Comparison of ENCODE assay signal across 1 cellular context in the genomic region with DNA sequence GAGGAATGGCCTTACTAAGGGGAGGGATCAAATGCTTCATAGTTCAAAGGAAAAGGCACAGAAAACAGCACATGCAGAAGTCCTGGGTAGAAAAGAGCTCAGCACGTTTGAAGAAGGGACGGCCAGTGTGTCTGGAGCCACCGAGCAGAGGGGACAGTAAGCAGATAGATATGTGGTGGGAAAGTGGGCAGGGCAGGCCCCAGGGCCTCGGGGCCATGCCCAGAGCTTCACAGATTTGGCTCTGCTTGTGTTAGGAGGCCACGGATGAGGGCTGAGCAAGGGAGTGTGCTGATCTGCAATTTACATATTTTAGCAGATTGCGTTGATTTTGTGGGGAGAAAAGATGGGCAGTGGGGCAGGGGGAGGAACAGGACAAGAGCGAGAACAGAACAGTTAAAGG.
TF ChIP-seq lines count a peak whose summit lies in the region.

No MANE protein-coding gene starts in this region.

TF ChIP-seq in GM23338, 12 proteins besides CTCF, POLR2A, EP300 and RAD21 (continued from another document):
- TF ChIP-seq, protein P1, sequence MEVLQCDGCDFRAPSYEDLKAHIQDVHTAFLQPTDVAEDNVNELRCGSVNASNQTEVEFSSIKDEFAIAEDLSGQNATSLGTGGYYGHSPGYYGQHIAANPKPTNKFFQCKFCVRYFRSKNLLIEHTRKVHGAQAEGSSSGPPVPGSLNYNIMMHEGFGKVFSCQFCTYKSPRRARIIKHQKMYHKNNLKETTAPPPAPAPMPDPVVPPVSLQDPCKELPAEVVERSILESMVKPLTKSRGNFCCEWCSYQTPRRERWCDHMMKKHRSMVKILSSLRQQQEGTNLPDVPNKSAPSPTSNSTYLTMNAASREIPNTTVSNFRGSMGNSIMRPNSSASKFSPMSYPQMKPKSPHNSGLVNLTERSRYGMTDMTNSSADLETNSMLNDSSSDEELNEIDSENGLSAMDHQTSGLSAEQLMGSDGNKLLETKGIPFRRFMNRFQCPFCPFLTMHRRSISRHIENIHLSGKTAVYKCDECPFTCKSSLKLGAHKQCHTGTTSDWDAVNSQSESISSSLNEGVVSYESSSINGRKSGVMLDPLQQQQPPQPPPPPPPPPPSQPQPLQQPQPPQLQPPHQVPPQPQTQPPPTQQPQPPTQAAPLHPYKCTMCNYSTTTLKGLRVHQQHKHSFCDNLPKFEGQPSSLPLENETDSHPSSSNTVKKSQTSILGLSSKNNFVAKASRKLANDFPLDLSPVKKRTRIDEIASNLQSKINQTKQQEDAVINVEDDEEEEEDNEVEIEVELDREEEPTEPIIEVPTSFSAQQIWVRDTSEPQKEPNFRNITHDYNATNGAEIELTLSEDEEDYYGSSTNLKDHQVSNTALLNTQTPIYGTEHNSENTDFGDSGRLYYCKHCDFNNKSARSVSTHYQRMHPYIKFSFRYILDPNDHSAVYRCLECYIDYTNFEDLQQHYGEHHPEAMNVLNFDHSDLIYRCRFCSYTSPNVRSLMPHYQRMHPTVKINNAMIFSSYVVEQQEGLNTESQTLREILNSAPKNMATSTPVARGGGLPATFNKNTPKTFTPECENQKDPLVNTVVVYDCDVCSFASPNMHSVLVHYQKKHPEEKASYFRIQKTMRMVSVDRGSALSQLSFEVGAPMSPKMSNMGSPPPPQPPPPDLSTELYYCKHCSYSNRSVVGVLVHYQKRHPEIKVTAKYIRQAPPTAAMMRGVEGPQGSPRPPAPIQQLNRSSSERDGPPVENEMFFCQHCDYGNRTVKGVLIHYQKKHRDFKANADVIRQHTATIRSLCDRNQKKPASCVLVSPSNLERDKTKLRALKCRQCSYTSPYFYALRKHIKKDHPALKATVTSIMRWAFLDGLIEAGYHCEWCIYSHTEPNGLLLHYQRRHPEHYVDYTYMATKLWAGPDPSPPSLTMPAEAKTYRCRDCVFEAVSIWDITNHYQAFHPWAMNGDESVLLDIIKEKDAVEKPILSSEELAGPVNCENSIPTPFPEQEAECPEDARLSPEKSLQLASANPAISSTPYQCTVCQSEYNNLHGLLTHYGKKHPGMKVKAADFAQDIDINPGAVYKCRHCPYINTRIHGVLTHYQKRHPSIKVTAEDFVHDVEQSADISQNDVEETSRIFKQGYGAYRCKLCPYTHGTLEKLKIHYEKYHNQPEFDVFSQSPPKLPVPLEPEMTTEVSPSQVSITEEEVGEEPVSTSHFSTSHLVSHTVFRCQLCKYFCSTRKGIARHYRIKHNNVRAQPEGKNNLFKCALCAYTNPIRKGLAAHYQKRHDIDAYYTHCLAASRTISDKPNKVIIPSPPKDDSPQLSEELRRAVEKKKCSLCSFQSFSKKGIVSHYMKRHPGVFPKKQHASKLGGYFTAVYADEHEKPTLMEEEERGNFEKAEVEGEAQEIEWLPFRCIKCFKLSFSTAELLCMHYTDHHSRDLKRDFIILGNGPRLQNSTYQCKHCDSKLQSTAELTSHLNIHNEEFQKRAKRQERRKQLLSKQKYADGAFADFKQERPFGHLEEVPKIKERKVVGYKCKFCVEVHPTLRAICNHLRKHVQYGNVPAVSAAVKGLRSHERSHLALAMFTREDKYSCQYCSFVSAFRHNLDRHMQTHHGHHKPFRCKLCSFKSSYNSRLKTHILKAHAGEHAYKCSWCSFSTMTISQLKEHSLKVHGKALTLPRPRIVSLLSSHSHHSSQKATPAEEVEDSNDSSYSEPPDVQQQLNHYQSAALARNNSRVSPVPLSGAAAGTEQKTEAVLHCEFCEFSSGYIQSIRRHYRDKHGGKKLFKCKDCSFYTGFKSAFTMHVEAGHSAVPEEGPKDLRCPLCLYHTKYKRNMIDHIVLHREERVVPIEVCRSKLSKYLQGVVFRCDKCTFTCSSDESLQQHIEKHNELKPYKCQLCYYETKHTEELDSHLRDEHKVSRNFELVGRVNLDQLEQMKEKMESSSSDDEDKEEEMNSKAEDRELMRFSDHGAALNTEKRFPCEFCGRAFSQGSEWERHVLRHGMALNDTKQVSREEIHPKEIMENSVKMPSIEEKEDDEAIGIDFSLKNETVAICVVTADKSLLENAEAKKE (CRISPR knock-in tag; IDR thresholded peaks at IDR 0.05), result no peak
- TF ChIP-seq, protein P2, sequence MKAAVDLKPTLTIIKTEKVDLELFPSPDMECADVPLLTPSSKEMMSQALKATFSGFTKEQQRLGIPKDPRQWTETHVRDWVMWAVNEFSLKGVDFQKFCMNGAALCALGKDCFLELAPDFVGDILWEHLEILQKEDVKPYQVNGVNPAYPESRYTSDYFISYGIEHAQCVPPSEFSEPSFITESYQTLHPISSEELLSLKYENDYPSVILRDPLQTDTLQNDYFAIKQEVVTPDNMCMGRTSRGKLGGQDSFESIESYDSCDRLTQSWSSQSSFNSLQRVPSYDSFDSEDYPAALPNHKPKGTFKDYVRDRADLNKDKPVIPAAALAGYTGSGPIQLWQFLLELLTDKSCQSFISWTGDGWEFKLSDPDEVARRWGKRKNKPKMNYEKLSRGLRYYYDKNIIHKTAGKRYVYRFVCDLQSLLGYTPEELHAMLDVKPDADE (IDR thresholded peaks at IDR 0.05), result no peak
- TF ChIP-seq JUNB (IDR thresholded peaks at IDR 0.05; ENCODE audit: unreplicated experiment), result no peak
- no peak for TF ChIP-seq NANOG (IDR thresholded peaks at IDR 0.05; ENCODE audit: borderline replicate concordance)
- no peak for TF ChIP-seq STAT1 (IDR thresholded peaks at IDR 0.05; ENCODE audit: unreplicated experiment)
- TF ChIP-seq POLR2AphosphoS5 (IDR thresholded peaks at IDR 0.05; ENCODE audit: low read depth), result no peak
- no peak for TF ChIP-seq CREB1 (CRISPR knock-in tag; IDR thresholded peaks at IDR 0.05; ENCODE audit: low read depth)
- no peak for TF ChIP-seq ZNF114 (CRISPR knock-in tag; IDR thresholded peaks at IDR 0.05)
- TF ChIP-seq EZH2 (IDR thresholded peaks at IDR 0.05; ENCODE audit: low read depth, unreplicated experiment), result no peak
- TF ChIP-seq, protein P3, sequence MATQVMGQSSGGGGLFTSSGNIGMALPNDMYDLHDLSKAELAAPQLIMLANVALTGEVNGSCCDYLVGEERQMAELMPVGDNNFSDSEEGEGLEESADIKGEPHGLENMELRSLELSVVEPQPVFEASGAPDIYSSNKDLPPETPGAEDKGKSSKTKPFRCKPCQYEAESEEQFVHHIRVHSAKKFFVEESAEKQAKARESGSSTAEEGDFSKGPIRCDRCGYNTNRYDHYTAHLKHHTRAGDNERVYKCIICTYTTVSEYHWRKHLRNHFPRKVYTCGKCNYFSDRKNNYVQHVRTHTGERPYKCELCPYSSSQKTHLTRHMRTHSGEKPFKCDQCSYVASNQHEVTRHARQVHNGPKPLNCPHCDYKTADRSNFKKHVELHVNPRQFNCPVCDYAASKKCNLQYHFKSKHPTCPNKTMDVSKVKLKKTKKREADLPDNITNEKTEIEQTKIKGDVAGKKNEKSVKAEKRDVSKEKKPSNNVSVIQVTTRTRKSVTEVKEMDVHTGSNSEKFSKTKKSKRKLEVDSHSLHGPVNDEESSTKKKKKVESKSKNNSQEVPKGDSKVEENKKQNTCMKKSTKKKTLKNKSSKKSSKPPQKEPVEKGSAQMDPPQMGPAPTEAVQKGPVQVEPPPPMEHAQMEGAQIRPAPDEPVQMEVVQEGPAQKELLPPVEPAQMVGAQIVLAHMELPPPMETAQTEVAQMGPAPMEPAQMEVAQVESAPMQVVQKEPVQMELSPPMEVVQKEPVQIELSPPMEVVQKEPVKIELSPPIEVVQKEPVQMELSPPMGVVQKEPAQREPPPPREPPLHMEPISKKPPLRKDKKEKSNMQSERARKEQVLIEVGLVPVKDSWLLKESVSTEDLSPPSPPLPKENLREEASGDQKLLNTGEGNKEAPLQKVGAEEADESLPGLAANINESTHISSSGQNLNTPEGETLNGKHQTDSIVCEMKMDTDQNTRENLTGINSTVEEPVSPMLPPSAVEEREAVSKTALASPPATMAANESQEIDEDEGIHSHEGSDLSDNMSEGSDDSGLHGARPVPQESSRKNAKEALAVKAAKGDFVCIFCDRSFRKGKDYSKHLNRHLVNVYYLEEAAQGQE (IDR thresholded peaks at IDR 0.05; ENCODE audit: unreplicated experiment), result no peak
TF ChIP-seq in GM23338: peak in this region for 0.
